In the genomic region with DNA sequence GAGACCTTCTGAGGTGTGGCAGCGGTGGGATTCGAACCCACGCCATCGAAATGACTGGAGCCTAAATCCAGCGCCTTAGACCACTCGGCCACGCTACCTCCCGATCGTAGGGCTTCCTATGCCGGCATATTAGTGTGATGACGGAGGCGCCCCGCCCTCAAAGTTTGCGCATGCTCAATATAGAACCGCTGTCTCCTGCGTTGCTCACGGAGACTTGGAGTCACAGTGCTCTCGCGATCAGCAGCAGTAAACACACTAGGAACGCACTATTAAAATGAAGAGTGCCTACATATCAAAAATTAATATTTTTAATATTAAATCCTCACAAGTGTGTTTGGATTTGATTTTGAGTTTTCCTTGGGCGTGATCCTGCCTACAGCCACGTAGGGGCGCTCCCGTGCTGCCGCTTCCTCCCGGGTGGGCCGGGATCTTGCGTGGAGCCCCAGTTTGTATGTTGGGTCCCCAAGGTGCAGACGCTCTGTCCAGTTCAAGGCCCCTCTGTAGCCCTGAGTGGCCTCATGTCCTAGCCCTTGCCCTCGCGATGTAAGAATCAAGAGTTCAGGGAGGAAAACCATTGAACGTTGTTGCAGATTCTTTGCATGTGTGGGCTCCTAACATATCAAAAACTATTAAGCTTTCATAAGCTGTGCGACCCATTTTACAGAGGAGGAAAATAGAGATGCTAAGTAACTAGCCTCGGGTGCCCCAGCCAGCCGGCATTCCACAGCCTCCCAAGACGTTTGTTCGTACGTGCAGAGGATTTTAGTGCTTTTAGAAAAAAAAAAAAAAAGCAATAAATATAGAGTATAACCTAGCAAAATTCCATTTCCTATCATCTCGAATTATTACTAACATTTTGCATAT, we compare ENCODE assay signal across 1 cellular context.
TF ChIP-seq lines count a peak whose summit lies in the region.

No MANE protein-coding gene starts in this region.

TF ChIP-seq in K562, 482 proteins besides CTCF, POLR2A, EP300 and RAD21 (continued from another document and continues in another):
- TF ChIP-seq, protein P1, sequence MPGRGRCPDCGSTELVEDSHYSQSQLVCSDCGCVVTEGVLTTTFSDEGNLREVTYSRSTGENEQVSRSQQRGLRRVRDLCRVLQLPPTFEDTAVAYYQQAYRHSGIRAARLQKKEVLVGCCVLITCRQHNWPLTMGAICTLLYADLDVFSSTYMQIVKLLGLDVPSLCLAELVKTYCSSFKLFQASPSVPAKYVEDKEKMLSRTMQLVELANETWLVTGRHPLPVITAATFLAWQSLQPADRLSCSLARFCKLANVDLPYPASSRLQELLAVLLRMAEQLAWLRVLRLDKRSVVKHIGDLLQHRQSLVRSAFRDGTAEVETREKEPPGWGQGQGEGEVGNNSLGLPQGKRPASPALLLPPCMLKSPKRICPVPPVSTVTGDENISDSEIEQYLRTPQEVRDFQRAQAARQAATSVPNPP (IDR thresholded peaks at IDR 0.05; ENCODE audit: borderline replicate concordance, insufficient read depth, insufficient read length), result no peak
- TF ChIP-seq TBL1XR1 (IDR thresholded peaks at IDR 0.05; ENCODE audit: low read length in 2 of 2) (peak; percentile 45 to 99; a peak in 3 of 4 replicates), PPARD (CRISPR knock-in tag; IDR thresholded peaks at IDR 0.05) (no peak), CEBPB (tag; IDR thresholded peaks at IDR 0.05) (no peak), KAT8 (IDR thresholded peaks at IDR 0.05; ENCODE audit: low read depth) (no peak), RBM22 (IDR thresholded peaks at IDR 0.05; ENCODE audit: low read depth, low read length, poor library complexity, severe bottlenecking) (peak; percentile 82), CAMTA2 (CRISPR knock-in tag; conservative IDR thresholded peaks at IDR 0.05) (no peak), DMBX1 (CRISPR knock-in tag; IDR thresholded peaks at IDR 0.05; ENCODE audit: borderline replicate concordance) (no peak), YBX1 (IDR thresholded peaks at IDR 0.05) (no peak), PURB (CRISPR knock-in tag; IDR thresholded peaks at IDR 0.05; ENCODE audit: low read depth) (no peak), SRF (CRISPR knock-in tag; IDR thresholded peaks at IDR 0.05) (peak in 1 of 2 experiments; percentile 59; a peak in 1 of 4 replicates), ZFPM2 (CRISPR knock-in tag; IDR thresholded peaks at IDR 0.05) (no peak), HDGF (IDR thresholded peaks at IDR 0.05) (no peak), ZNF12 (CRISPR knock-in tag; IDR thresholded peaks at IDR 0.05) (0 out of 2 replicates have a peak, but pooled peaks have one; percentile 25), ZNF764 (CRISPR knock-in tag; IDR thresholded peaks at IDR 0.05; ENCODE audit: low read depth) (0 out of 2 replicates have a peak, but pooled peaks have one; percentile 71), BMI1 (IDR thresholded peaks at IDR 0.05; ENCODE audit: low read length) (no peak), NR1H2 (CRISPR knock-in tag; IDR thresholded peaks at IDR 0.05) (no peak), TRIM28 (IDR thresholded peaks at IDR 0.05) (no peak), SMARCA5 (IDR thresholded peaks at IDR 0.05) (peak; percentile 71), ZZZ3 (IDR thresholded peaks at IDR 0.05) (no peak), KLF10 (CRISPR knock-in tag; IDR thresholded peaks at IDR 0.05) (no peak), SNIP1 (IDR thresholded peaks at IDR 0.05; ENCODE audit: low read depth) (no peak), IFI16 (CRISPR knock-in tag; IDR thresholded peaks at IDR 0.05) (no peak), ZNF175 (CRISPR knock-in tag; IDR thresholded peaks at IDR 0.05; ENCODE audit: low read depth) (no peak), ZNF316 (IDR thresholded peaks at IDR 0.05) (no peak), MCM7 (IDR thresholded peaks at IDR 0.05) (no peak), HMGN3 (IDR thresholded peaks at IDR 0.05; ENCODE audit: borderline replicate concordance, extremely low read depth, insufficient read length, low read depth, low read length) (no peak), ZNF583 (CRISPR knock-in tag; IDR thresholded peaks at IDR 0.05) (no peak), HDAC8 (tag; IDR thresholded peaks at IDR 0.05) (no peak), SIN3B (IDR thresholded peaks at IDR 0.05; ENCODE audit: low read depth) (no peak)
- TF ChIP-seq, protein P2, sequence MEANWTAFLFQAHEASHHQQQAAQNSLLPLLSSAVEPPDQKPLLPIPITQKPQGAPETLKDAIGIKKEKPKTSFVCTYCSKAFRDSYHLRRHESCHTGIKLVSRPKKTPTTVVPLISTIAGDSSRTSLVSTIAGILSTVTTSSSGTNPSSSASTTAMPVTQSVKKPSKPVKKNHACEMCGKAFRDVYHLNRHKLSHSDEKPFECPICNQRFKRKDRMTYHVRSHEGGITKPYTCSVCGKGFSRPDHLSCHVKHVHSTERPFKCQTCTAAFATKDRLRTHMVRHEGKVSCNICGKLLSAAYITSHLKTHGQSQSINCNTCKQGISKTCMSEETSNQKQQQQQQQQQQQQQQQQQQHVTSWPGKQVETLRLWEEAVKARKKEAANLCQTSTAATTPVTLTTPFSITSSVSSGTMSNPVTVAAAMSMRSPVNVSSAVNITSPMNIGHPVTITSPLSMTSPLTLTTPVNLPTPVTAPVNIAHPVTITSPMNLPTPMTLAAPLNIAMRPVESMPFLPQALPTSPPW (CRISPR knock-in tag; IDR thresholded peaks at IDR 0.05), result peak; percentile 74
- TF ChIP-seq, protein P3, sequence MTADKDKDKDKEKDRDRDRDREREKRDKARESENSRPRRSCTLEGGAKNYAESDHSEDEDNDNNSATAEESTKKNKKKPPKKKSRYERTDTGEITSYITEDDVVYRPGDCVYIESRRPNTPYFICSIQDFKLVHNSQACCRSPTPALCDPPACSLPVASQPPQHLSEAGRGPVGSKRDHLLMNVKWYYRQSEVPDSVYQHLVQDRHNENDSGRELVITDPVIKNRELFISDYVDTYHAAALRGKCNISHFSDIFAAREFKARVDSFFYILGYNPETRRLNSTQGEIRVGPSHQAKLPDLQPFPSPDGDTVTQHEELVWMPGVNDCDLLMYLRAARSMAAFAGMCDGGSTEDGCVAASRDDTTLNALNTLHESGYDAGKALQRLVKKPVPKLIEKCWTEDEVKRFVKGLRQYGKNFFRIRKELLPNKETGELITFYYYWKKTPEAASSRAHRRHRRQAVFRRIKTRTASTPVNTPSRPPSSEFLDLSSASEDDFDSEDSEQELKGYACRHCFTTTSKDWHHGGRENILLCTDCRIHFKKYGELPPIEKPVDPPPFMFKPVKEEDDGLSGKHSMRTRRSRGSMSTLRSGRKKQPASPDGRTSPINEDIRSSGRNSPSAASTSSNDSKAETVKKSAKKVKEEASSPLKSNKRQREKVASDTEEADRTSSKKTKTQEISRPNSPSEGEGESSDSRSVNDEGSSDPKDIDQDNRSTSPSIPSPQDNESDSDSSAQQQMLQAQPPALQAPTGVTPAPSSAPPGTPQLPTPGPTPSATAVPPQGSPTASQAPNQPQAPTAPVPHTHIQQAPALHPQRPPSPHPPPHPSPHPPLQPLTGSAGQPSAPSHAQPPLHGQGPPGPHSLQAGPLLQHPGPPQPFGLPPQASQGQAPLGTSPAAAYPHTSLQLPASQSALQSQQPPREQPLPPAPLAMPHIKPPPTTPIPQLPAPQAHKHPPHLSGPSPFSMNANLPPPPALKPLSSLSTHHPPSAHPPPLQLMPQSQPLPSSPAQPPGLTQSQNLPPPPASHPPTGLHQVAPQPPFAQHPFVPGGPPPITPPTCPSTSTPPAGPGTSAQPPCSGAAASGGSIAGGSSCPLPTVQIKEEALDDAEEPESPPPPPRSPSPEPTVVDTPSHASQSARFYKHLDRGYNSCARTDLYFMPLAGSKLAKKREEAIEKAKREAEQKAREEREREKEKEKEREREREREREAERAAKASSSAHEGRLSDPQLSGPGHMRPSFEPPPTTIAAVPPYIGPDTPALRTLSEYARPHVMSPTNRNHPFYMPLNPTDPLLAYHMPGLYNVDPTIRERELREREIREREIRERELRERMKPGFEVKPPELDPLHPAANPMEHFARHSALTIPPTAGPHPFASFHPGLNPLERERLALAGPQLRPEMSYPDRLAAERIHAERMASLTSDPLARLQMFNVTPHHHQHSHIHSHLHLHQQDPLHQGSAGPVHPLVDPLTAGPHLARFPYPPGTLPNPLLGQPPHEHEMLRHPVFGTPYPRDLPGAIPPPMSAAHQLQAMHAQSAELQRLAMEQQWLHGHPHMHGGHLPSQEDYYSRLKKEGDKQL (CRISPR knock-in tag; IDR thresholded peaks at IDR 0.05; ENCODE audit: borderline replicate concordance), result no peak
- TF ChIP-seq, protein P4, sequence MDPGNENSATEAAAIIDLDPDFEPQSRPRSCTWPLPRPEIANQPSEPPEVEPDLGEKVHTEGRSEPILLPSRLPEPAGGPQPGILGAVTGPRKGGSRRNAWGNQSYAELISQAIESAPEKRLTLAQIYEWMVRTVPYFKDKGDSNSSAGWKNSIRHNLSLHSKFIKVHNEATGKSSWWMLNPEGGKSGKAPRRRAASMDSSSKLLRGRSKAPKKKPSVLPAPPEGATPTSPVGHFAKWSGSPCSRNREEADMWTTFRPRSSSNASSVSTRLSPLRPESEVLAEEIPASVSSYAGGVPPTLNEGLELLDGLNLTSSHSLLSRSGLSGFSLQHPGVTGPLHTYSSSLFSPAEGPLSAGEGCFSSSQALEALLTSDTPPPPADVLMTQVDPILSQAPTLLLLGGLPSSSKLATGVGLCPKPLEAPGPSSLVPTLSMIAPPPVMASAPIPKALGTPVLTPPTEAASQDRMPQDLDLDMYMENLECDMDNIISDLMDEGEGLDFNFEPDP (CRISPR knock-in tag; IDR thresholded peaks at IDR 0.05), result no peak
- TF ChIP-seq, protein P5, sequence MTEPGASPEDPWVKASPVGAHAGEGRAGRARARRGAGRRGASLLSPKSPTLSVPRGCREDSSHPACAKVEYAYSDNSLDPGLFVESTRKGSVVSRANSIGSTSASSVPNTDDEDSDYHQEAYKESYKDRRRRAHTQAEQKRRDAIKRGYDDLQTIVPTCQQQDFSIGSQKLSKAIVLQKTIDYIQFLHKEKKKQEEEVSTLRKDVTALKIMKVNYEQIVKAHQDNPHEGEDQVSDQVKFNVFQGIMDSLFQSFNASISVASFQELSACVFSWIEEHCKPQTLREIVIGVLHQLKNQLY (CRISPR knock-in tag; conservative IDR thresholded peaks at IDR 0.05), result no peak
- TF ChIP-seq, protein P6, sequence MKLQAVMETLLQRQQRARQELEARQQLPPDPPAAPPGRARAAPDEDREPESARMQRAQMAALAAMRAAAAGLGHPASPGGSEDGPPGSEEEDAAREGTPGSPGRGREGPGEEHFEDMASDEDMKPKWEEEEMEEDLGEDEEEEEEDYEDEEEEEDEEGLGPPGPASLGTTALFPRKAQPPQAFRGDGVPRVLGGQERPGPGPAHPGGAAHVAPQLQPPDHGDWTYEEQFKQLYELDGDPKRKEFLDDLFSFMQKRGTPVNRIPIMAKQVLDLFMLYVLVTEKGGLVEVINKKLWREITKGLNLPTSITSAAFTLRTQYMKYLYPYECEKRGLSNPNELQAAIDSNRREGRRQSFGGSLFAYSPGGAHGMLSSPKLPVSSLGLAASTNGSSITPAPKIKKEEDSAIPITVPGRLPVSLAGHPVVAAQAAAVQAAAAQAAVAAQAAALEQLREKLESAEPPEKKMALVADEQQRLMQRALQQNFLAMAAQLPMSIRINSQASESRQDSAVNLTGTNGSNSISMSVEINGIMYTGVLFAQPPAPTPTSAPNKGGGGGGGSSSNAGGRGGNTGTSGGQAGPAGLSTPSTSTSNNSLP (IDR thresholded peaks at IDR 0.05; ENCODE audit: borderline replicate concordance, low read depth, low read length), result peak; percentile 78; the same call in 1 of the 2 replicates
- TF ChIP-seq, protein P7, sequence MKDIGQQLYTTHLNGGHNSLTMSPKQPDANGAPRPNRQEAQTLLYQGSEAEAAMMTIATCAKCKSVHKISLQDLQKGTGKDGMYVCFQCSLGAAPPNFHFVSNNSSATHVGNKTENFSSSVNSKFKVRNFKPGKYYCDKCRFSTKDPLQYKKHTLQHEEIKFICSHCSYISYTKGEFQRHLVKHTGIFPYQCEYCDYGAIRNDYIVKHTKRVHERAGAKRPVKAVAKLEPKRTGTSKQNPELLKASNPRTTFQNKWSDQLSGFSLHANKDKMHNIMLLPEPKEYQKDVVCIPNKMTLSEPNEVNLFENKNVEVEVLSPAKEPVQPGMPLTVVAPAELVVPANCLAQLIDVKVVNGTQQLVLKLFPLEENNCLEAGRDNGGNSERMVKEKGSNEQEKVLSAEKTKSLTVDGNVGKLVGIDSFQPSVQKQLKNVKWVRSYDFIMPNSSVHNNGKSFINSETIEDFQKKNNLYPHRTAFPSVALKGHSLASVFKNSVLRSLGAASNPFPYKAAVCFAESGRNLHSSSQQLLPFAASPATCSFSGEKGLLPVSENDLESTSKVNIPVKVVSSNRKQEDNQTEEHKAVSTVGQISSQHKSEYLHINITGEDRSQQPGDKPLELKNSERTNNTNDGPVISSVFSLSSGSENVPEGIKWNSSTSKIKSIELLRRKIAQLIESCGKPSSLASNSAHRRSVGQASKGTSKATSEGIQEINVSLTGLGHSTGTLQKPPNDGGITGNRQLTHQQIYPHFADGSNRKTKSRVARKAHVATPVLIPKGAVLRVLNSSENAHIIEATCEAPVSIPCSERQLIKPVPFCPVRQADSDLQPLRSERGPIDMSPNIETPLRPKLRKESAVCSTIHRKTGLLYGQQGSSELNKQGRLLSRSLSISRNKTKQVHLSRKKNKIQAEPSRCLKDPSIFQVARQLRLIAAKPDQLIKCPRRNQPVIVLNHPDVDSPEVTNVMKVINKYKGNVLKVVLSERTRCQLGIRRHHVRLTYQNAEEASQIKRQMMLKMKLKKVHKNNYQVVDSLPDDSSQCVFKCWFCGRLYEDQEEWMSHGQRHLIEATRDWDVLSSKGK (CRISPR knock-in tag; IDR thresholded peaks at IDR 0.05), result no peak
